ENCODE assay signal across 1 cellular context in genomic region chr16:760065-760464, GRCh38.
TF ChIP-seq lines count a peak whose summit lies in the region.

No MANE protein-coding gene starts in this region.

TF ChIP-seq in Ishikawa, 13 proteins besides CTCF, POLR2A, EP300 and RAD21 (continued from another document):
- TF ChIP-seq USF1 (IDR thresholded peaks at IDR 0.05) (no peak), CEBPB (IDR thresholded peaks at IDR 0.05) (no peak), ZBTB7A (IDR thresholded peaks at IDR 0.05; ENCODE audit: low read depth) (0 out of 2 replicates have a peak, but pooled peaks have one; percentile 34), FOXM1 (IDR thresholded peaks at IDR 0.05; ENCODE audit: borderline replicate concordance, low read depth) (no peak)
